Comparison of ENCODE assay signal across 20 cellular contexts in the genomic region with DNA sequence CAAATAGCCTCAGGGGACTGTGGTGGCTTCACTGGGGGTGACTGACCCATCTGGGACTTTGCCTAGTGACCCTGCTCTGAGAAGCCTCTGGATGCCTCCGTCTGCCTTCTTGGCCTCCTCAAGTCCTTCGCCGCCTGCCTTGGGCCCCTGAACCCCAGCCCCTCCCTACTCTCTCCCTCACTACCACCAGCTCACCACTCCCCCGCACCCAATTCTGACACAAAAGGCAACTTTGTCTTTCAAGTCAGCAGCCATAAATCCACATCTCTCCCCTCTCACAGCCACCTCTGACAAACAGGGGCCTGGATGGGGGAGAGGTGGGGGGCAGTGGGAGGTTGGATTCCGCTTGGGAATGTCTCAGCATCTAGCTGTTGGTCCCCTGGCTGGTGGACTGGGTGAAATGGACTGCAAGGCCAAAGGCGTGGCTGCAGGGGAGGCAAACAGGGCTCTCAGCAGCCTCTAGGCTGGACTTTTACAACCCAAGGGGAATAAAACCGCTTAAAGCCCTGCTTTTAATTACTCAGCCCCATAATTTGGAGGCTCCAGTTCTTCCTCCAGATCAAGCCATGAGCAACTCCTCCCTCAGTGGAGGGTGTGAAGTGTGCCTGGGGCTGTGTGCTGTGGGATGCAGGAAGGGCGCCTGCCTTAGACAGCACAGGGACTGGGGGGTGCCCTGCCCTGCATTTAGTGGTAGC. TPM values are rescaled to one million over a fixed set of nuclear protein-coding genes. Genes with fewer than 3 reads are reported as not detected.
"Had no signal": no experiment of that assay in that cellular context is flagged by ENCODE, and none has a peak within 500 bp of the region (broad histone marks: within the 10 kb centered on the region; RNA-seq: fewer than 3 reads in every experiment).

No MANE protein-coding gene starts in this region.

- DNase-seq: activated CD4-positive, alpha-beta T cell treated with anti-CD3 and anti-CD28 coated beads, Interleukin-2, amount 50 U/mL, for 1 hour; activated naive CD4-positive, alpha-beta T cell treated with anti-CD3 and anti-CD28 coated beads, Interleukin-2, amount 10 ng/mL, durations not matched to agents 7 days and 5 days; activated T-cell treated with anti-CD3 and anti-CD28 coated beads for 4 hours; heart right ventricle; midbrain; naive thymus-derived CD4-positive, alpha-beta T cell; retina; stimulated activated CD4-positive, alpha-beta T cell treated with anti-CD3 and anti-CD28 coated beads, Interleukin-2, amount 100 ng/mL, for 24 hours; stimulated activated naive CD4-positive, alpha-beta T cell; substantia nigra; upper lobe of right lung had no signal

- H3K27ac ChIP-seq: cardiac muscle cell, heart right ventricle, upper lobe of right lung had no signal

- H3K36me3 ChIP-seq: cardiac muscle cell, heart right ventricle, upper lobe of right lung had no signal

- H3K9me3 Mint-ChIP-seq: activated naive CD4-positive, alpha-beta T cell treated with anti-CD3 and anti-CD28 coated beads, Interleukin-2, amount 10 ng/mL, durations not matched to agents 7 days and 5 days; activated T-helper 2 cell treated with anti-CD3 and anti-CD28 coated beads, Interferon-gamma antibody, Interleukin-2, Interleukin-4, amounts not matched to agents 10 μg/mL and 5 μg/mL and 100 μg/mL, durations not matched to agents 14 hours and 24 hours and 36 hours; naive thymus-derived CD4-positive, alpha-beta T cell had no signal

- H3K4me3 ChIP-seq: cardiac muscle cell, heart right ventricle, upper lobe of right lung had no signal

- H3K27me3 ChIP-seq: cardiac muscle cell, upper lobe of right lung had no signal

- H3K9me3 ChIP-seq: heart right ventricle, upper lobe of right lung had no signal

- H3K4me3 Mint-ChIP-seq: activated naive CD4-positive, alpha-beta T cell treated with anti-CD3 and anti-CD28 coated beads, Interleukin-2, amount 10 ng/mL, durations not matched to agents 7 days and 5 days; naive thymus-derived CD4-positive, alpha-beta T cell had no signal

- H3K27ac Mint-ChIP-seq: activated T-helper 2 cell treated with anti-CD3 and anti-CD28 coated beads, Interferon-gamma antibody, Interleukin-2, Interleukin-4, amounts not matched to agents 10 μg/mL and 5 μg/mL and 100 μg/mL, durations not matched to agents 14 hours and 24 hours and 36 hours; naive thymus-derived CD4-positive, alpha-beta T cell had no signal

- H3K4me1 ChIP-seq: upper lobe of right lung had no signal

- ATAC-seq: heart right ventricle; naive thymus-derived CD4-positive, alpha-beta T cell; upper lobe of right lung had no signal

- H3K36me3 Mint-ChIP-seq: activated naive CD4-positive, alpha-beta T cell treated with anti-CD3 and anti-CD28 coated beads, Interleukin-2, amount 10 ng/mL, durations not matched to agents 7 days and 5 days; naive thymus-derived CD4-positive, alpha-beta T cell had no signal

RNA-seq across cellular contexts. Expression of a gene that starts 33.4 kb away (rescaled TPM):
- total RNA-seq: activated CD8-positive, alpha-beta memory T cell treated with anti-CD3 and anti-CD28 coated beads for 36 hours; activated T-helper 2 cell treated with anti-CD3 and anti-CD28 coated beads, Interferon-gamma antibody, Interleukin-2, Interleukin-4, amounts not matched to agents 10 μg/mL and 5 μg/mL and 100 μg/mL, durations not matched to agents 14 hours and 24 hours and 36 hours; lower leg skin; naive thymus-derived CD4-positive, alpha-beta T cell; omental fat pad; T-helper 2 cell treated with Interferon-gamma antibody and Interleukin-4, amounts not matched to agents 100 ng/mL and 5 ng/mL, for 36 hours; upper lobe of right lung had no signal
- polyA plus RNA-seq: keratinocyte; naive thymus-derived CD4-positive, alpha-beta T cell had no signal

RNA-seq across cellular contexts. Expression of a gene that starts 39.9 kb away (rescaled TPM):
- total RNA-seq: activated CD8-positive, alpha-beta memory T cell treated with anti-CD3 and anti-CD28 coated beads for 36 hours; activated T-helper 2 cell treated with anti-CD3 and anti-CD28 coated beads, Interferon-gamma antibody, Interleukin-2, Interleukin-4, amounts not matched to agents 10 μg/mL and 5 μg/mL and 100 μg/mL, durations not matched to agents 14 hours and 24 hours and 36 hours; cardiac muscle cell; frontal cortex; lower leg skin; omental fat pad; T-helper 2 cell treated with Interferon-gamma antibody and Interleukin-4, amounts not matched to agents 100 ng/mL and 5 ng/mL, for 36 hours had no signal
- polyA plus RNA-seq: adipose tissue; cardiac muscle cell; heart right ventricle; keratinocyte; naive thymus-derived CD4-positive, alpha-beta T cell had no signal

RNA-seq across cellular contexts. Expression of a gene that starts 48.5 kb away (rescaled TPM):
- total RNA-seq: activated CD8-positive, alpha-beta memory T cell treated with anti-CD3 and anti-CD28 coated beads for 36 hours; activated T-helper 2 cell treated with anti-CD3 and anti-CD28 coated beads, Interferon-gamma antibody, Interleukin-2, Interleukin-4, amounts not matched to agents 10 μg/mL and 5 μg/mL and 100 μg/mL, durations not matched to agents 14 hours and 24 hours and 36 hours; cardiac muscle cell; frontal cortex; heart right ventricle; lower leg skin; naive thymus-derived CD4-positive, alpha-beta T cell; omental fat pad; T-helper 2 cell treated with Interferon-gamma antibody and Interleukin-4, amounts not matched to agents 100 ng/mL and 5 ng/mL, for 36 hours; upper lobe of right lung had no signal
- polyA plus RNA-seq: adipose tissue; cardiac muscle cell; heart right ventricle; keratinocyte; naive thymus-derived CD4-positive, alpha-beta T cell had no signal
